ENCODE assay signal across 19 cellular contexts in genomic region chr15:58788056-58788710, GRCh38. TPM values are rescaled to one million over a fixed set of nuclear protein-coding genes. Genes with fewer than 3 reads are reported as not detected.
DNase-seq lines count a peak whose midpoint lies in the region; ATAC-seq and TF ChIP-seq lines count a peak whose summit lies in the region.
"Had no signal": no experiment of that assay in that cellular context is flagged by ENCODE, and none has a peak within 500 bp of the region (broad histone marks: within the 10 kb centered on the region; RNA-seq: fewer than 3 reads in every experiment).

No MANE protein-coding gene starts in this region.

- CTCF ChIA-PET in mammary epithelial cell (lab: Charles Lee; ENCODE audit: low non-redundant PET): no interaction called here

- H3F3A ChIP-seq in GM23338 (replicated peaks; ENCODE audit: low read depth): no peaks in the 10 kb centered on the region

- no peak for ATAC-seq in GM23338
- no peak for ATAC-seq in HG02610 (IDR thresholded peaks at IDR 0.05; ENCODE audit: unreplicated experiment)
- no peak for ATAC-seq in HG02642 (IDR thresholded peaks at IDR 0.05; ENCODE audit: poor library complexity, unreplicated experiment)

- TF ChIP-seq CTCF in mammary epithelial cell (conservative IDR thresholded peaks at IDR 0.05 in 1 of 2, IDR thresholded peaks at IDR 0.05 in 1 of 2; ENCODE audit: extremely low read depth in 1 of 2, insufficient read depth in 1 of 2, low read depth in 1 of 2, low read length in 2 of 2) (no peak), breast epithelium (IDR thresholded peaks at IDR 0.05) (no peak), GM23338 (conservative IDR thresholded peaks at IDR 0.05; ENCODE audit: low read depth in 2 of 2) (no peak), VCaP (conservative IDR thresholded peaks at IDR 0.05) (no peak), osteoblast (IDR thresholded peaks at IDR 0.05; ENCODE audit: extremely low read depth, low read depth, low read length) (no peak)

- no peak overlapping the region for H3K27ac Mint-ChIP-seq in GM23338
- H3K27ac Mint-ChIP-seq: CD4-positive, alpha-beta T cell had no signal

- H4K20me1 ChIP-seq in mammary epithelial cell (ENCODE audit: insufficient read depth, low read length) (no peaks in the 10 kb centered on the region), GM23338 (replicated peaks; ENCODE audit: insufficient read depth) (no peaks in the 10 kb centered on the region), osteoblast (ENCODE audit: insufficient read depth, low read length) (peaks cover 5% of the 10 kb centered on the region)

- H2AFZ ChIP-seq in mammary epithelial cell (ENCODE audit: low read depth, low read length) (no peak overlapping the region), GM23338 (no peak overlapping the region), osteoblast (ENCODE audit: low read length) (no peak overlapping the region)

- H3K4me3 Mint-ChIP-seq in GM23338: no peak overlapping the region
- H3K4me3 Mint-ChIP-seq: CD14-positive monocyte; CD4-positive, alpha-beta T cell; CD8-positive, alpha-beta memory T cell had no signal

- H3K27me3 Mint-ChIP-seq in GM23338 (ENCODE audit: insufficient read depth, low read depth, poor library complexity): no peaks in the 10 kb centered on the region
- H3K27me3 Mint-ChIP-seq: CD4-positive, alpha-beta T cell; CD8-positive, alpha-beta memory T cell had no signal

- BruUV-seq in mammary epithelial cell (replicated peaks; lab: Mats Ljungman, UMichigan): TSS peak; percentile 19

- H3K4me2 ChIP-seq in mammary epithelial cell (ENCODE audit: insufficient read depth, low read depth, low read length) (no peak overlapping the region), GM23338 (no peak overlapping the region), osteoblast (ENCODE audit: insufficient read depth, low read length) (no peak overlapping the region)
- H3K4me2 ChIP-seq: BLaER1 treated with 17β-estradiol and CSF1 and Interleukin-3, amounts not matched to agents 10 nM and 100 nM had no signal

- no peak for TF ChIP-seq POLR2A in breast epithelium (IDR thresholded peaks at IDR 0.05)

- WGBS in mammary epithelial cell (ENCODE audit: low coverage, missing lambda C conversion rate): 97% methylated on average over 3 of the region's 3 CpGs

- no peaks in the 10 kb centered on the region for H3K4me1 Mint-ChIP-seq in GM23338
- H3K4me1 Mint-ChIP-seq: CD14-positive monocyte had no signal

- H3K36me3 ChIP-seq in mammary epithelial cell (ENCODE audit: insufficient read depth, low read length) (peaks cover 4% of the 10 kb centered on the region), breast epithelium (no peaks in the 10 kb centered on the region), GM23338 (ENCODE audit: insufficient read depth) (no peaks in the 10 kb centered on the region; the same call in 1 of the 2 replicates), osteoblast (ENCODE audit: insufficient read depth, low read length) (peaks cover 7% of the 10 kb centered on the region)
- H3K36me3 ChIP-seq: BE2C, HAP-1 had no signal

- no peaks in the 10 kb centered on the region for H3K9me3 ChIP-seq in mammary epithelial cell (replicated peaks; ENCODE audit: insufficient read depth, low read length)
- H3K9me3 ChIP-seq in breast epithelium: no peaks in the 10 kb centered on the region
- H3K9me3 ChIP-seq in osteoblast (ENCODE audit: low read depth, low read length): no peaks in the 10 kb centered on the region
- H3K9me3 ChIP-seq: BE2C, HAP-1 had no signal

- intact Hi-C loops in mammary epithelial cell (cut with micrococcal nuclease): no loop called here
- intact Hi-C loops in breast epithelium (cut with DNase I; ENCODE audit: low total_unique reads): no loop called here

- in situ Hi-C loops in mammary epithelial cell (cut with MboI; ENCODE audit: low sequenced_read_pairs in 2 of 2) (no loop called here), KBM-7 (cut with MboI; ENCODE audit: low pct_unique_long_range_greater_than_20kb, low sequenced_read_pairs) (no loop called here)

- dilution Hi-C loops in mammary epithelial cell (cut with HindIII; ENCODE audit: low sequenced_read_pairs): no loop called here

- H3K4me3 ChIP-seq in mammary epithelial cell (replicated peaks in 1 of 3; ENCODE audit: insufficient read depth in 1 of 3, low read depth in 2 of 3, low read length in 3 of 3): no peak overlapping the region
- no peak overlapping the region for H3K4me3 ChIP-seq in breast epithelium
- H3K4me3 ChIP-seq in GM23338: no peak overlapping the region
- H3K4me3 ChIP-seq in osteoblast (ENCODE audit: insufficient read depth, low read length): no peak overlapping the region
- H3K4me3 ChIP-seq: BLaER1 treated with 17β-estradiol and CSF1 and Interleukin-3, amounts not matched to agents 10 nM and 100 nM; HAP-1 had no signal

- H3K27me3 ChIP-seq in mammary epithelial cell (ENCODE audit: insufficient read depth, low read length) (no peaks in the 10 kb centered on the region), breast epithelium (no peaks in the 10 kb centered on the region), GM23338 (ENCODE audit: insufficient read depth) (no peaks in the 10 kb centered on the region), osteoblast (ENCODE audit: insufficient read depth, low read length) (no peaks in the 10 kb centered on the region)
- H3K27me3 ChIP-seq: BE2C; BLaER1 treated with 17β-estradiol and CSF1 and Interleukin-3, amounts not matched to agents 10 nM and 100 nM had no signal

- no peak overlapping the region for H3K27ac ChIP-seq in mammary epithelial cell (ENCODE audit: insufficient read depth, low read depth, low read length)
- H3K27ac ChIP-seq in breast epithelium: no peak overlapping the region
- H3K27ac ChIP-seq in GM23338 (ENCODE audit: low read depth): 0 out of 2 replicates have a peak overlapping the region, but pooled peaks have one; percentile 8
- peak overlapping the region; percentile 5; the same call in 1 of the 2 replicates for H3K27ac ChIP-seq in VCaP
- no peak overlapping the region for H3K27ac ChIP-seq in osteoblast (ENCODE audit: low read depth, low read length)
- H3K27ac ChIP-seq: 22Rv1; BLaER1 treated with 17β-estradiol and CSF1 and Interleukin-3, amounts not matched to agents 10 nM and 100 nM had no signal

- H3K9me2 ChIP-seq in GM23338 (ENCODE audit: insufficient read depth): no peaks in the 10 kb centered on the region

- H3K79me2 ChIP-seq in mammary epithelial cell (ENCODE audit: insufficient read depth, low read length) (peaks cover 48% of the 10 kb centered on the region), GM23338 (replicated peaks; ENCODE audit: insufficient read depth) (peaks cover 22% of the 10 kb centered on the region; the same call in 1 of the 2 replicates), osteoblast (ENCODE audit: insufficient read depth, low read length) (peaks cover 9% of the 10 kb centered on the region)

- no peak for DNase-seq in mammary epithelial cell
- no peak for DNase-seq in breast epithelium (ENCODE audit: low spot score in 2 of 2)
- no peak for DNase-seq in GM23338 (ENCODE audit: low spot score)
- peak; percentile 13 for DNase-seq in osteoblast (ENCODE audit: insufficient read length, low spot score, missing footprints)
- no peak for DNase-seq in KBM-7
- DNase-seq: ACHN; AML-193; BE2C; CD4-positive, alpha-beta T cell; CD8-positive, alpha-beta memory T cell; DND-41; GOT3 had no signal

- H3K9ac ChIP-seq in mammary epithelial cell (ENCODE audit: insufficient read depth, low read length): no peak overlapping the region
- H3K9ac ChIP-seq: BLaER1 treated with 17β-estradiol and CSF1 and Interleukin-3, amounts not matched to agents 10 nM and 100 nM had no signal

- H3K4me1 ChIP-seq in mammary epithelial cell (ENCODE audit: insufficient read depth, low read length) (peaks cover 3% of the 10 kb centered on the region), breast epithelium (no peaks in the 10 kb centered on the region), GM23338 (ENCODE audit: insufficient read depth) (no peaks in the 10 kb centered on the region), osteoblast (ENCODE audit: insufficient read depth, low read length) (no peaks in the 10 kb centered on the region)
- H3K4me1 ChIP-seq: BE2C; BLaER1 treated with 17β-estradiol and CSF1 and Interleukin-3, amounts not matched to agents 10 nM and 100 nM; HAP-1 had no signal

- H3K36me3 Mint-ChIP-seq in GM23338 (ENCODE audit: low read depth): peaks cover 17% of the 10 kb centered on the region

- no peaks in the 10 kb centered on the region for H3K9me3 Mint-ChIP-seq in GM23338
- H3K9me3 Mint-ChIP-seq: CD4-positive, alpha-beta T cell; CD8-positive, alpha-beta memory T cell had no signal

TF ChIP-seq in GM23338, 12 proteins besides CTCF, POLR2A, EP300 and RAD21 (continues in another document):
- TF ChIP-seq CREB1 (CRISPR knock-in tag; IDR thresholded peaks at IDR 0.05; ENCODE audit: low read depth) (no peak), ZNF331 (CRISPR knock-in tag; IDR thresholded peaks at IDR 0.05; ENCODE audit: low read depth) (no peak), EZH2 (IDR thresholded peaks at IDR 0.05; ENCODE audit: low read depth, unreplicated experiment) (no peak), ETS1 (IDR thresholded peaks at IDR 0.05) (no peak)

RNA-seq across cellular contexts. Expression of gene MINDY2, which starts 17.1 kb away (rescaled TPM):
- total RNA-seq in mammary epithelial cell (10 to 100 TPM; 17.5 to 30.7 TPM), breast epithelium (10 to 100 TPM; 11.8 to 22.5 (median 17.7) TPM), osteoblast (19.9 and 20.3 TPM in 2 replicates)
- polyA plus RNA-seq in mammary epithelial cell (7.4 TPM), GM23338 (2016; fragmentation: Nextera tagmentation; extraction: Ambion mirVana) (34.0 and 47.9 TPM in 2 replicates)
- 14.4 TPM for polyA minus RNA-seq in mammary epithelial cell
- total RNA-seq in GM23338 (2014; rRNA removed; shearing (Covaris generic)): 36.3 and 40.3 TPM in 2 replicates

RNA-seq across cellular contexts. Expression of gene ADAM10, which starts 38.7 kb away (rescaled TPM):
- total RNA-seq in mammary epithelial cell (100 to 1,000 TPM; 108 to 163 TPM), breast epithelium (100 to 1,000 TPM in 1 of 3 donors, 10 to 100 TPM in 2; 53.8 to 113 (median 78.3) TPM), osteoblast (122 and 137 TPM in 2 replicates)
- polyA plus RNA-seq in mammary epithelial cell (96.2 TPM), GM23338 (2016; fragmentation: Nextera tagmentation; extraction: Ambion mirVana) (19.5 and 25.0 TPM in 2 replicates)
- polyA minus RNA-seq in mammary epithelial cell: 183 TPM
- 114 and 135 TPM in 2 replicates for total RNA-seq in GM23338 (2014; rRNA removed; shearing (Covaris generic))

Comparison
In these comparisons a context has a peak if more than half of its experiments do, and no peak if none do; other contexts are left out.
1. H3K27ac ChIP-seq: peak in GM23338 (single experiment) and VCaP (single experiment); none in mammary epithelial cell (single experiment), breast epithelium (0 of 2) and osteoblast (single experiment).